In genomic region chr3:76061654-76062053, GRCh38 we compare ENCODE assay signal across 29 cellular contexts.
"Had no signal": no experiment of that assay in that cellular context is flagged by ENCODE, and none has a peak within 500 bp of the region (broad histone marks: within the 10 kb centered on the region; RNA-seq: fewer than 3 reads in every experiment).

No MANE protein-coding gene starts in this region.

- H3K36me3 Mint-ChIP-seq: activated naive CD4-positive, alpha-beta T cell treated with anti-CD3 and anti-CD28 coated beads, Interleukin-2, amount 10 ng/mL, durations not matched to agents 7 days and 5 days; activated naive CD4-positive, alpha-beta T cell treated with anti-CD3 and anti-CD28 coated beads, Interleukin-2, amount 50 U/mL, for 72 hours; activated naive CD8-positive, alpha-beta T cell treated with anti-CD3 and anti-CD28 coated beads, Interleukin-2, amount 10 ng/mL, durations not matched to agents 7 days and 5 days; brain had no signal

- FAIRE-seq: frontal cortex had no signal

- H3K4me3 ChIP-seq: ascending aorta, breast epithelium, cardiac muscle cell, colonic mucosa had no signal

- H3K27me3 ChIP-seq: ascending aorta, breast epithelium, cardiac muscle cell, colonic mucosa had no signal

- H3K4me1 Mint-ChIP-seq: activated CD4-positive, alpha-beta memory T cell treated with anti-CD3 and anti-CD28 coated beads, Interleukin-2, amount 10 ng/mL, durations not matched to agents 7 days and 5 days; activated CD4-positive, alpha-beta T cell treated with anti-CD3 and anti-CD28 coated beads, Interleukin-2, amount 10 ng/mL, durations not matched to agents 7 days and 5 days; activated naive CD4-positive, alpha-beta T cell treated with anti-CD3 and anti-CD28 coated beads, Interleukin-2, amount 10 ng/mL, durations not matched to agents 7 days and 5 days; activated naive CD8-positive, alpha-beta T cell treated with anti-CD3 and anti-CD28 coated beads, Interleukin-2, amount 10 ng/mL, durations not matched to agents 7 days and 5 days; T-helper 17 cell had no signal

- H3K9me3 Mint-ChIP-seq: activated CD4-positive, alpha-beta T cell treated with anti-CD3 and anti-CD28 coated beads, Interleukin-2, amount 10 ng/mL, durations not matched to agents 7 days and 5 days had no signal

- H3K27ac Mint-ChIP-seq: activated CD4-positive, alpha-beta memory T cell treated with anti-CD3 and anti-CD28 coated beads, Interleukin-2, amount 10 ng/mL, durations not matched to agents 7 days and 5 days; activated CD4-positive, alpha-beta T cell treated with anti-CD3 and anti-CD28 coated beads, Interleukin-2, amount 10 ng/mL, durations not matched to agents 7 days and 5 days; activated naive CD4-positive, alpha-beta T cell treated with anti-CD3 and anti-CD28 coated beads, Interleukin-2, amount 10 ng/mL, durations not matched to agents 7 days and 5 days; activated naive CD4-positive, alpha-beta T cell treated with anti-CD3 and anti-CD28 coated beads, Interleukin-2, amount 50 U/mL, for 72 hours; activated naive CD8-positive, alpha-beta T cell treated with anti-CD3 and anti-CD28 coated beads, Interleukin-2, amount 10 ng/mL, durations not matched to agents 7 days and 5 days; activated T-cell treated with anti-CD3 and anti-CD28 coated beads, Interleukin-2, amount 50 U/mL, for 24 hours; activated T-cell treated with anti-CD3 and anti-CD28 coated beads, Interleukin-2, amount 50 U/mL, for 72 hours; T-helper 17 cell; T-helper 2 cell treated with Interferon-gamma antibody and Interleukin-4, amounts not matched to agents 5 μg/mL and 100 μg/mL, for 36 hours had no signal

- ATAC-seq: activated naive CD4-positive, alpha-beta T cell treated with anti-CD3 and anti-CD28 coated beads, Interleukin-2, amount 50 U/mL, for 72 hours; activated T-cell treated with anti-CD3 and anti-CD28 coated beads, Interleukin-2, amount 50 U/mL, for 72 hours; esophagus mucosa; T-helper 17 cell had no signal

- H3K27me3 Mint-ChIP-seq: activated CD4-positive, alpha-beta memory T cell treated with anti-CD3 and anti-CD28 coated beads, Interleukin-2, amount 10 ng/mL, durations not matched to agents 7 days and 5 days; activated CD4-positive, alpha-beta T cell treated with anti-CD3 and anti-CD28 coated beads, Interleukin-2, amount 10 ng/mL, durations not matched to agents 7 days and 5 days; activated naive CD4-positive, alpha-beta T cell treated with anti-CD3 and anti-CD28 coated beads, Interleukin-2, amount 10 ng/mL, durations not matched to agents 7 days and 5 days; activated naive CD8-positive, alpha-beta T cell treated with anti-CD3 and anti-CD28 coated beads, Interleukin-2, amount 10 ng/mL, durations not matched to agents 7 days and 5 days; activated T-cell treated with anti-CD3 and anti-CD28 coated beads, Interleukin-2, amount 50 U/mL, for 24 hours; T-helper 17 cell had no signal

- H3K4me3 Mint-ChIP-seq: activated CD4-positive, alpha-beta memory T cell treated with anti-CD3 and anti-CD28 coated beads, Interleukin-2, amount 10 ng/mL, durations not matched to agents 7 days and 5 days; activated CD4-positive, alpha-beta T cell treated with anti-CD3 and anti-CD28 coated beads, Interleukin-2, amount 10 ng/mL, durations not matched to agents 7 days and 5 days; activated naive CD4-positive, alpha-beta T cell treated with anti-CD3 and anti-CD28 coated beads, Interleukin-2, amount 10 ng/mL, durations not matched to agents 7 days and 5 days; activated naive CD8-positive, alpha-beta T cell treated with anti-CD3 and anti-CD28 coated beads, Interleukin-2, amount 10 ng/mL, durations not matched to agents 7 days and 5 days; activated T-cell treated with anti-CD3 and anti-CD28 coated beads, Interleukin-2, amount 50 U/mL, for 24 hours; activated T-cell treated with anti-CD3 and anti-CD28 coated beads, Interleukin-2, amount 50 U/mL, for 72 hours; brain; T-helper 17 cell; T-helper 2 cell treated with Interferon-gamma antibody and Interleukin-4, amounts not matched to agents 5 μg/mL and 100 μg/mL, for 36 hours had no signal

- H3K9me3 ChIP-seq: ascending aorta, breast epithelium, colonic mucosa had no signal

- DNase-seq: activated CD4-positive, alpha-beta memory T cell treated with anti-CD3 and anti-CD28 coated beads, Interleukin-2, amount 10 ng/mL, durations not matched to agents 7 days and 5 days; activated CD4-positive, alpha-beta T cell treated with anti-CD3 and anti-CD28 coated beads for 1 hour; activated CD4-positive, alpha-beta T cell treated with anti-CD3 and anti-CD28 coated beads for 4 hours; activated CD4-positive, alpha-beta T cell treated with anti-CD3 and anti-CD28 coated beads, Interleukin-2, amount 10 ng/mL, durations not matched to agents 7 days and 5 days; activated CD4-positive, alpha-beta T cell treated with anti-CD3 and anti-CD28 coated beads, Interleukin-2, amount 50 U/mL, for 4 hours; activated CD8-positive, alpha-beta memory T cell treated with anti-CD3 and anti-CD28 coated beads, Interleukin-2, amount 50 U/mL, for 48 hours; activated gamma-delta T cell; activated naive CD4-positive, alpha-beta T cell; activated naive CD4-positive, alpha-beta T cell treated with anti-CD3 and anti-CD28 coated beads, Interleukin-2, amount 10 ng/mL, durations not matched to agents 7 days and 5 days; activated naive CD8-positive, alpha-beta T cell treated with anti-CD3 and anti-CD28 coated beads, Interleukin-2, amount 10 ng/mL, durations not matched to agents 7 days and 5 days; activated T-cell treated with anti-CD3 and anti-CD28 coated beads for 4 hours; activated T-cell treated with anti-CD3 and anti-CD28 coated beads, Interleukin-2, amount 50 U/mL, for 24 hours; activated T-cell treated with anti-CD3 and anti-CD28 coated beads, Interleukin-2, amount 50 U/mL, for 72 hours; central memory CD4-positive, alpha-beta T cell; cerebellar nuclear complex; colonic mucosa; effector CD8-positive, alpha-beta T cell; foreskin fibroblast; head of caudate nucleus; T-helper 17 cell; T1000 had no signal

- H3K27ac ChIP-seq: ascending aorta, cardiac muscle cell, colonic mucosa had no signal

- H3K36me3 ChIP-seq: ascending aorta, breast epithelium, cardiac muscle cell, colonic mucosa had no signal

- H3K4me1 ChIP-seq: ascending aorta, breast epithelium, colonic mucosa had no signal
